Comparison of ENCODE assay signal across 18 cellular contexts in the genomic region with DNA sequence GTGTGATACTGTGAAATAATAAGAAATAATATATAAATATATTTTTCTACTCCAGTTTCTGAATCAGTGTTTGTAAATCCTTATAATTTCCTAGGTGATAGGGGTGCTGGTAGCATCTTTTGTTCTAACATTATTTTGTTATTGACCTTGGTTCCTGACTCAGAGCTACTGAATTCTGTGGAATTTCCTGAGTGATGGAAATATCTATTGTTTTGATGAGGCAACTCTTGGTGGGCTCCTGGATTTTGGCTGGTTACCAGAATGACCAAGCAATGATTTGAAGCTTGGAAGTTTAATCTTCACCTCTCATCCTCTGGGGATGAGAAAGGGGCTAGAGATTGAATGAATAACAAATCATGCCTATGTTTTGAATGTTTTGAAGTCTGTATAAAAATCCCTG.
A peak's percentile ranks its signal among the peaks of the same experiment; 100 is the strongest.
DNase-seq lines count a peak whose midpoint lies in the region; ATAC-seq, FAIRE-seq and TF ChIP-seq lines count a peak whose summit lies in the region.
"Had no signal": no experiment of that assay in that cellular context is flagged by ENCODE, and none has a peak within 500 bp of the region (broad histone marks: within the 10 kb centered on the region; RNA-seq: fewer than 3 reads in every experiment).

No MANE protein-coding gene starts in this region.

- H2AFZ ChIP-seq in endothelial cell of umbilical vein (ENCODE audit: low read depth, low read length) = no peak overlapping the region
- H2AFZ ChIP-seq: PC-9 had no signal

- no peaks in the 10 kb centered on the region for H3K9me1 ChIP-seq in endothelial cell of umbilical vein (replicated peaks; ENCODE audit: control insufficient read depth, extremely low read depth, insufficient read depth, low read length)

- DNase-seq in EL (peak; percentile 79), RPMI7951 (ENCODE audit: low read depth) (peak; percentile 50), endothelial cell of umbilical vein (ENCODE audit: low read depth, low spot score) (peak; percentile 87), non-pigmented ciliary epithelial cell (ENCODE audit: low read depth) (peak; percentile 74), D721Med (ENCODE audit: insufficient read length, low spot score) (no peak), gastrocnemius medialis (no peak), BE2C (no peak)
- DNase-seq in stimulated activated CD8-positive, alpha-beta memory T cell treated with anti-CD3 and anti-CD28 coated beads, Interleukin-4, amount 100 ng/mL, for 48 hours = no peak
- DNase-seq: activated effector memory CD4-positive, alpha-beta T cell treated with anti-CD3 and anti-CD28 coated beads, Interleukin-2, amount 50 U/mL, for 16 hours; dorsolateral prefrontal cortex; naive B cell; NCI-H526; PC-9; stimulated activated CD4-positive, alpha-beta T cell treated with anti-CD3 and anti-CD28 coated beads, Interleukin-15, amount 100 ng/mL, for 24 hours; T-cell; WERI-Rb-1 had no signal

- no TSS peak for BruUV-seq in endothelial cell of umbilical vein (replicated peaks; lab: Mats Ljungman, UMichigan)

- FAIRE-seq in endothelial cell of umbilical vein (lab: Jason Lieb, UNC) = peak; percentile 54
- FAIRE-seq in D721Med (lab: Jason Lieb, UNC) = no peak

- no peaks in the 10 kb centered on the region for H3K27me3 ChIP-seq in endothelial cell of umbilical vein (ENCODE audit: control insufficient read depth in 2 of 2, insufficient read depth in 2 of 2, low read length in 2 of 2)
- H3K27me3 ChIP-seq in gastrocnemius medialis = no peaks in the 10 kb centered on the region
- H3K27me3 ChIP-seq in BE2C = no peaks in the 10 kb centered on the region
- H3K27me3 ChIP-seq: BLaER1 treated with 17β-estradiol and CSF1 and Interleukin-3, amounts not matched to agents 10 nM and 100 nM; dorsolateral prefrontal cortex; vagina had no signal

- dilution Hi-C loops in endothelial cell of umbilical vein (cut with MboI; ENCODE audit: extremely low pct_ligation_motif_present, low sequenced_read_pairs) = no loop called here

- H3K9me3 ChIP-seq in endothelial cell of umbilical vein (replicated peaks; ENCODE audit: control insufficient read depth, insufficient read depth, low read length) (no peaks in the 10 kb centered on the region), gastrocnemius medialis (no peaks in the 10 kb centered on the region), BE2C (no peaks in the 10 kb centered on the region)
- H3K9me3 ChIP-seq: BLaER1 treated with 17β-estradiol and CSF1 and Interleukin-3, amounts not matched to agents 10 nM and 100 nM; vagina had no signal

- intact Hi-C loops in endothelial cell of umbilical vein (cut with micrococcal nuclease) (loop anchor here (1.0 to 5.0 kb wide), 8 partner anchors 24 to 786 kb away; a partner anchor contains a TSS), gastrocnemius medialis (cut with DNase I; ENCODE audit: low total_unique reads) (no loop called here)

- peak overlapping the region; percentile 58 for H3K9ac ChIP-seq in endothelial cell of umbilical vein (replicated peaks; ENCODE audit: extremely low read depth, insufficient read depth, low read length)
- H3K9ac ChIP-seq: BLaER1 treated with 17β-estradiol and CSF1 and Interleukin-3, amounts not matched to agents 10 nM and 100 nM had no signal

- H3K4me3 ChIP-seq in endothelial cell of umbilical vein (replicated peaks in 1 of 3; ENCODE audit: insufficient read depth in 1 of 3, low read depth in 1 of 3, low read length in 3 of 3) = no peak overlapping the region
- no peak overlapping the region for H3K4me3 ChIP-seq in gastrocnemius medialis
- no peak overlapping the region for H3K4me3 ChIP-seq in BE2C (ENCODE audit: low read depth, low read length)
- H3K4me3 ChIP-seq: BLaER1 treated with 17β-estradiol and CSF1 and Interleukin-3, amounts not matched to agents 10 nM and 100 nM; dorsolateral prefrontal cortex; PC-9; vagina had no signal

- CTCF ChIA-PET in endothelial cell of umbilical vein (lab: Charles Lee) = interaction anchor here (0.9 to 2.2 kb wide), 14 partner anchors 11 to 791 kb away, joined by 3 to 12 read pairs (median 4); no protein-coding TSS in a partner anchor

- H3K4me2 ChIP-seq in endothelial cell of umbilical vein (ENCODE audit: insufficient read depth, low read length) = peak overlapping the region; percentile 71
- H3K4me2 ChIP-seq: BLaER1 treated with 17β-estradiol and CSF1 and Interleukin-3, amounts not matched to agents 10 nM and 100 nM; PC-9 had no signal

- TF ChIP-seq CTCF in endothelial cell of umbilical vein (IDR thresholded peaks at IDR 0.05; ENCODE audit: extremely low read depth in 1 of 2, insufficient read depth in 1 of 2, low read depth in 1 of 2, low read length in 2 of 2) (no peak), D721Med (IDR thresholded peaks at IDR 0.05; ENCODE audit: insufficient read depth, missing control alignments) (no peak), gastrocnemius medialis (IDR thresholded peaks at IDR 0.05 in 4 of 5, conservative IDR thresholded peaks at IDR 0.05 in 1 of 5) (no peak), BE2C (IDR thresholded peaks at IDR 0.05; ENCODE audit: low read depth, low read length) (no peak)

- peaks cover 37% of the 10 kb centered on the region for H3K4me1 ChIP-seq in endothelial cell of umbilical vein (ENCODE audit: control insufficient read depth, extremely low read depth, insufficient read depth, low read length)
- H3K4me1 ChIP-seq in gastrocnemius medialis = peaks cover 0 to 8% of the 10 kb centered on the region in 2 donors
- no peaks in the 10 kb centered on the region for H3K4me1 ChIP-seq in BE2C

- POLR2A ChIA-PET in endothelial cell of umbilical vein (lab: Charles Lee) = interaction anchor here (1.5 kb wide), 1 partner anchor 16 kb away, joined by 3 read pairs; no protein-coding TSS in a partner anchor

- peak overlapping the region; percentile 85 for H3K27ac ChIP-seq in endothelial cell of umbilical vein (ENCODE audit: insufficient read depth, low read depth, low read length)
- no peak overlapping the region for H3K27ac ChIP-seq in gastrocnemius medialis
- H3K27ac ChIP-seq: BLaER1 treated with 17β-estradiol and CSF1 and Interleukin-3, amounts not matched to agents 10 nM and 100 nM; dorsolateral prefrontal cortex; PC-9; vagina; WERI-Rb-1 had no signal

- in situ Hi-C loops in gastrocnemius medialis (cut with MboI; ENCODE audit: low sequenced_read_pairs in 4 of 4) = no loop called here

- H4K20me1 ChIP-seq in endothelial cell of umbilical vein (replicated peaks; ENCODE audit: control insufficient read depth, extremely low read depth, insufficient read depth, low read length) = no peaks in the 10 kb centered on the region
- H4K20me1 ChIP-seq: BLaER1 treated with 17β-estradiol and CSF1 and Interleukin-3, amounts not matched to agents 10 nM and 100 nM had no signal

- no peaks in the 10 kb centered on the region for H3K36me3 ChIP-seq in endothelial cell of umbilical vein (ENCODE audit: control insufficient read depth in 2 of 2, extremely low read depth in 1 of 2, insufficient read depth in 2 of 2, low read length in 2 of 2)
- H3K36me3 ChIP-seq in gastrocnemius medialis = no peaks in the 10 kb centered on the region
- no peaks in the 10 kb centered on the region for H3K36me3 ChIP-seq in BE2C
- H3K36me3 ChIP-seq: vagina, WERI-Rb-1 had no signal

- no peak for TF ChIP-seq POLR2A in endothelial cell of umbilical vein (IDR thresholded peaks at IDR 0.05; ENCODE audit: low read depth, low read length)
- TF ChIP-seq POLR2A in gastrocnemius medialis (IDR thresholded peaks at IDR 0.05) = no peak

- no peak for ATAC-seq in gastrocnemius medialis
- ATAC-seq: T-cell had no signal

- H3K79me2 ChIP-seq in endothelial cell of umbilical vein (ENCODE audit: control insufficient read depth, insufficient read depth, low read length) = peaks cover 3% of the 10 kb centered on the region

TF ChIP-seq in endothelial cell of umbilical vein, 7 proteins besides CTCF, POLR2A, EP300 and RAD21:
- TF ChIP-seq EZH2 (IDR thresholded peaks at IDR 0.05; ENCODE audit: borderline replicate concordance, low read depth, low read length, severe bottlenecking) (no peak), GATA2 (IDR thresholded peaks at IDR 0.05; ENCODE audit: insufficient read depth, insufficient read length, low read depth, low read length) (peak; percentile 68), MYC (IDR thresholded peaks at IDR 0.05; ENCODE audit: low read depth, low read length) (no peak), FOS (IDR thresholded peaks at IDR 0.05; ENCODE audit: borderline replicate concordance, insufficient read depth, low read length) (peak; percentile 93), JUN (IDR thresholded peaks at IDR 0.05; ENCODE audit: borderline replicate concordance, insufficient read depth, insufficient read length, low read depth) (peak; percentile 92), POLR2AphosphoS5 (IDR thresholded peaks at IDR 0.05; ENCODE audit: insufficient read depth, low read depth, low read length) (peak; percentile 76)
- TF ChIP-seq, protein P1, sequence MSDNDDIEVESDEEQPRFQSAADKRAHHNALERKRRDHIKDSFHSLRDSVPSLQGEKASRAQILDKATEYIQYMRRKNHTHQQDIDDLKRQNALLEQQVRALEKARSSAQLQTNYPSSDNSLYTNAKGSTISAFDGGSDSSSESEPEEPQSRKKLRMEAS (IDR thresholded peaks at IDR 0.05; ENCODE audit: insufficient read depth, insufficient read length) = no peak

Comparison
In these comparisons a context has a peak if more than half of its experiments do, and no peak if none do; other contexts are left out.
1. DNase-seq: peak in EL (single experiment), RPMI7951 (single experiment), endothelial cell of umbilical vein (single experiment) and non-pigmented ciliary epithelial cell (single experiment); none in D721Med (single experiment), stimulated activated CD8-positive, alpha-beta memory T cell treated with anti-CD3 and anti-CD28 coated beads, Interleukin-4, amount 100 ng/mL, for 48 hours (single experiment), gastrocnemius medialis (0 of 2) and BE2C (single experiment).